28 cellular contexts compared by ENCODE assay signal in the genomic region with DNA sequence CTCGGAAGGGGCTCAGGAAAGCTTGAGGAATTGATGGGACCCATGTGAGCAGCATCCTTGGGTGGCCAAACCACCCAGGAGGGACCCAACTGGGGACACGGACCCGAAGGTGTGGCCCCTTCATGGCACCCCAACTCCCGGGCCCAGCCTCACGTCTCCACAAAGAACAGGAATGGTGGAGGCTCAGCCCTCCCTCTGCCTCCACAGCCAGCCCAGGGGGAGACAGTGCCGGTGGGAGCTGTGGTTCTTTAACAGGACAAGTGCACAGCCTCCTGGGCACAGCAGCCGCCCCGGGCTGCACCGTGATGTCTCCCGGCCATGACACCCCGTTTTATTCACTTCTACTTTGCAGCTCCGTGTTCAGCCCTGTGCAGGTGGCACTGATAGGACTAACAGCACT.
"Had no signal": no experiment of that assay in that cellular context is flagged by ENCODE, and none has a peak within 500 bp of the region (broad histone marks: within the 10 kb centered on the region; RNA-seq: fewer than 3 reads in every experiment).

No MANE protein-coding gene starts in this region.

- H3K27ac ChIP-seq: brain microvascular endothelial cell, epithelial cell of prostate, heart right ventricle, left lung, parathyroid adenoma, thoracic aorta, uterus had no signal

- ATAC-seq: heart right ventricle, left lung, right cardiac atrium had no signal

- H3K4me1 ChIP-seq: heart right ventricle, left lung, parathyroid adenoma, uterus had no signal

- H3K9me3 ChIP-seq: heart right ventricle, left lung, thoracic aorta, uterus had no signal

- H3K4me1 Mint-ChIP-seq: naive B cell, nephron progenitor cell had no signal

- DNase-seq: activated CD4-positive, alpha-beta T cell treated with anti-CD3 and anti-CD28 coated beads for 4 hours; activated CD4-positive, alpha-beta T cell treated with anti-CD3 and anti-CD28 coated beads, Interleukin-2, amount 50 U/mL, for 48 hours; activated CD4-positive, CD25-positive, alpha-beta regulatory T cell; activated CD8-positive, alpha-beta memory T cell treated with anti-CD3 and anti-CD28 coated beads for 24 hours; activated CD8-positive, alpha-beta memory T cell treated with anti-CD3 and anti-CD28 coated beads, Interleukin-2, amount 50 U/mL, for 4 hours; activated gamma-delta T cell treated with Interleukin-2 at 50 U/mL for 16 hours; activated naive CD4-positive, alpha-beta T cell treated with anti-CD3 and anti-CD28 coated beads, Interleukin-2, amount 50 U/mL, for 16 hours; activated T-cell treated with anti-CD3 and anti-CD28 coated beads, Interleukin-2, amount 50 U/mL, for 24 hours; amniotic stem cell; brain microvascular endothelial cell; caudate nucleus; effector CD4-positive, alpha-beta T cell; heart right ventricle; left lung; naive B cell; nephron progenitor cell; nucleus accumbens; right cardiac atrium; stimulated activated naive CD4-positive, alpha-beta T cell; T-helper 1 cell; trophoblast cell; uterus had no signal

- H3K36me3 Mint-ChIP-seq: naive B cell had no signal

- H3K4me3 ChIP-seq: heart right ventricle, left lung, thoracic aorta, uterus had no signal

- FAIRE-seq: astrocyte, endometrium had no signal

- H3K9ac ChIP-seq: parathyroid adenoma had no signal

- H2AFZ ChIP-seq: parathyroid adenoma had no signal

- H3K27ac Mint-ChIP-seq: activated T-cell treated with anti-CD3 and anti-CD28 coated beads, Interleukin-2, amount 50 U/mL, for 24 hours; nephron progenitor cell; T-helper 2 cell treated with Interferon-gamma antibody and Interleukin-4, amounts not matched to agents 5 μg/mL and 100 μg/mL, for 36 hours had no signal

- H3K4me3 Mint-ChIP-seq: activated T-cell treated with anti-CD3 and anti-CD28 coated beads, Interleukin-2, amount 50 U/mL, for 24 hours; naive B cell; nephron progenitor cell; T-helper 2 cell treated with Interferon-gamma antibody and Interleukin-4, amounts not matched to agents 5 μg/mL and 100 μg/mL, for 36 hours had no signal

- H3K9me3 Mint-ChIP-seq: activated T-cell treated with anti-CD3 and anti-CD28 coated beads, Interleukin-2, amount 50 U/mL, for 24 hours; T-helper 2 cell treated with Interferon-gamma antibody and Interleukin-4, amounts not matched to agents 5 μg/mL and 100 μg/mL, for 36 hours had no signal

- H3K36me3 ChIP-seq: brain microvascular endothelial cell, heart right ventricle, left lung, thoracic aorta, uterus had no signal

- H3K27me3 ChIP-seq: brain microvascular endothelial cell, uterus had no signal
